In genomic region chr11:4626207-4627105, GRCh38 we compare ENCODE assay signal across 9 cellular contexts. TPM values are rescaled to one million over a fixed set of nuclear protein-coding genes. Genes with fewer than 3 reads are reported as not detected.
DNase-seq lines count a peak whose midpoint lies in the region; ATAC-seq and TF ChIP-seq lines count a peak whose summit lies in the region.
"Had no signal": no experiment of that assay in that cellular context is flagged by ENCODE, and none has a peak within 500 bp of the region (broad histone marks: within the 10 kb centered on the region; RNA-seq: fewer than 3 reads in every experiment).

No MANE protein-coding gene starts in this region.

- H3K27ac ChIP-seq in ovary = no peak overlapping the region

- peaks cover 54% of the 10 kb centered on the region for H3K27me3 Mint-ChIP-seq in activated T-cell treated with anti-CD3 and anti-CD28 coated beads, Interleukin-2, amount 50 U/mL, for 24 hours
- peaks cover 38% of the 10 kb centered on the region for H3K27me3 Mint-ChIP-seq in activated CD4-positive, alpha-beta T cell treated with anti-CD3 and anti-CD28 coated beads for 36 hours

- peak; percentile 27 for DNase-seq in activated T-cell treated with anti-CD3 and anti-CD28 coated beads for 48 hours (ENCODE audit: low read depth)
- no peak for DNase-seq in activated T-cell treated with anti-CD3 and anti-CD28 coated beads, Interleukin-2, amount 50 U/mL, for 24 hours
- peak; percentile 72 for DNase-seq in NCI-H460 (ENCODE audit: extremely low read depth, low read depth)
- DNase-seq in activated CD4-positive, alpha-beta T cell treated with anti-CD3 and anti-CD28 coated beads for 36 hours = peak; percentile 81
- peak; percentile 83 for DNase-seq in fibroblast of mammary gland (ENCODE audit: low read depth)
- DNase-seq in ovary = peak; percentile 52 to 67 (median 63)

- intact Hi-C loops in activated CD4-positive, alpha-beta T cell treated with anti-CD3 and anti-CD28 coated beads for 36 hours (cut with DNase I, micrococcal nuclease) = loop anchor here in 1 of 2 experiments (1.0 kb wide), 1 partner anchor 754 kb away; no protein-coding TSS in a partner anchor
- intact Hi-C loops in ovary (cut with DNase I) = loop anchor here in 1 of 4 donors (10.0 kb wide), 1 partner anchor 378 kb away; no protein-coding TSS in a partner anchor

- TF ChIP-seq CTCF in fibroblast of mammary gland (conservative IDR thresholded peaks at IDR 0.05; ENCODE audit: control insufficient read depth, insufficient read depth, low read depth, low read length) = peak; percentile 69
- TF ChIP-seq CTCF in ovary (IDR thresholded peaks at IDR 0.05) = peak; percentile 33 to 50 (median 34)

- WGBS in ovary, 3 donors = 26 to 32% (median 30%) methylated on average over 15 of the region's 15 CpGs

- peaks cover 3% of the 10 kb centered on the region for H3K36me3 Mint-ChIP-seq in activated T-cell treated with anti-CD3 and anti-CD28 coated beads, Interleukin-2, amount 50 U/mL, for 24 hours (ENCODE audit: low read depth)
- no peaks in the 10 kb centered on the region for H3K36me3 Mint-ChIP-seq in activated CD4-positive, alpha-beta T cell treated with anti-CD3 and anti-CD28 coated beads for 36 hours (ENCODE audit: low read depth)

- no peaks in the 10 kb centered on the region for H3K9me3 ChIP-seq in ovary

- H3K36me3 ChIP-seq in ovary = no peaks in the 10 kb centered on the region

- H3K4me1 ChIP-seq in ovary (ENCODE audit: insufficient read depth) = no peaks in the 10 kb centered on the region

- H3K4me3 ChIP-seq in fibroblast of mammary gland (ENCODE audit: control insufficient read depth, low read depth, low read length) = no peak overlapping the region
- H3K4me3 ChIP-seq in ovary = no peak overlapping the region

- no peaks in the 10 kb centered on the region for H3K4me1 Mint-ChIP-seq in activated T-cell treated with anti-CD3 and anti-CD28 coated beads, Interleukin-2, amount 50 U/mL, for 24 hours (ENCODE audit: low read depth)
- H3K4me1 Mint-ChIP-seq in activated CD4-positive, alpha-beta T cell treated with anti-CD3 and anti-CD28 coated beads for 36 hours = no peaks in the 10 kb centered on the region

- no peak for TF ChIP-seq EP300 in ovary (IDR thresholded peaks at IDR 0.05)

- ATAC-seq in HG03439 (IDR thresholded peaks at IDR 0.05; ENCODE audit: unreplicated experiment) = peak; percentile 66
- ATAC-seq in activated CD4-positive, alpha-beta T cell treated with anti-CD3 and anti-CD28 coated beads for 36 hours = peak; percentile 42
- ATAC-seq in GM19324 (IDR thresholded peaks at IDR 0.05; ENCODE audit: low FRiP score, unreplicated experiment) = no peak

- no peak overlapping the region for H3K27ac Mint-ChIP-seq in activated T-cell treated with anti-CD3 and anti-CD28 coated beads, Interleukin-2, amount 50 U/mL, for 24 hours
- no peak overlapping the region for H3K27ac Mint-ChIP-seq in activated CD4-positive, alpha-beta T cell treated with anti-CD3 and anti-CD28 coated beads for 36 hours
- H3K27ac Mint-ChIP-seq: dendritic cell treated with granulocyte-macrophage colony-stimulating factor and Interleukin-4, amounts not matched to agents 40 ng/mL and 50 ng/mL, for 4 days had no signal

- POLR2A ChIA-PET in activated CD4-positive, alpha-beta T cell treated with anti-CD3 and anti-CD28 coated beads for 36 hours (lab: Charles Lee) = no interaction called here

- CTCF ChIA-PET in activated CD4-positive, alpha-beta T cell treated with anti-CD3 and anti-CD28 coated beads for 36 hours (lab: Charles Lee) = interaction anchor here (0.7 to 5.6 kb wide), 10 partner anchors 11 to 754 kb away, joined by 3 to 44 read pairs (median 4); partner anchors contain the start of genes OR51D1 and TRIM68

- H3K27me3 ChIP-seq in ovary = no peaks in the 10 kb centered on the region

- no peak for TF ChIP-seq POLR2A in ovary (IDR thresholded peaks at IDR 0.05)

- no peak overlapping the region for H3K4me3 Mint-ChIP-seq in activated T-cell treated with anti-CD3 and anti-CD28 coated beads, Interleukin-2, amount 50 U/mL, for 24 hours
- no peak overlapping the region for H3K4me3 Mint-ChIP-seq in activated CD4-positive, alpha-beta T cell treated with anti-CD3 and anti-CD28 coated beads for 36 hours
- H3K4me3 Mint-ChIP-seq: dendritic cell treated with granulocyte-macrophage colony-stimulating factor and Interleukin-4, amounts not matched to agents 40 ng/mL and 50 ng/mL, for 4 days had no signal

- peaks cover 17% of the 10 kb centered on the region for H3K9me3 Mint-ChIP-seq in activated T-cell treated with anti-CD3 and anti-CD28 coated beads, Interleukin-2, amount 50 U/mL, for 24 hours
- H3K9me3 Mint-ChIP-seq in activated CD4-positive, alpha-beta T cell treated with anti-CD3 and anti-CD28 coated beads for 36 hours (ENCODE audit: low read depth) = peaks cover 9% of the 10 kb centered on the region

RNA-seq across cellular contexts. Expression of gene OR51D1, which starts 10.8 kb away (rescaled TPM):
- not detected in 2 replicates for total RNA-seq in NCI-H460 (2014; rRNA removed; shearing (Covaris generic))
- polyA plus RNA-seq in NCI-H460 (2014; cell fraction: nucleus; rRNA removed) = not detected in 2 replicates
- total RNA-seq in activated CD4-positive, alpha-beta T cell treated with anti-CD3 and anti-CD28 coated beads for 36 hours = not detected
- not detected for total RNA-seq in ovary
- not detected for polyA plus RNA-seq in ovary

RNA-seq across cellular contexts. Expression of gene OR51E1, which starts 17.3 kb away (rescaled TPM):
- not detected in 2 replicates for total RNA-seq in NCI-H460 (2014; rRNA removed; shearing (Covaris generic))
- polyA plus RNA-seq in NCI-H460 (2014; cell fraction: nucleus; rRNA removed) = not detected in 2 replicates
- not detected for total RNA-seq in activated CD4-positive, alpha-beta T cell treated with anti-CD3 and anti-CD28 coated beads for 36 hours
- total RNA-seq in ovary = 1 to 10 TPM in 1 of 7 donors, under 1 TPM in 5, not detected in 1; 0.12 to 1.4 (median 0.27) TPM
- 1 to 10 TPM; 1.6 to 3.5 TPM for polyA plus RNA-seq in ovary

RNA-seq across cellular contexts. Expression of gene TRIM68, which starts 18.4 kb away (rescaled TPM):
- total RNA-seq in NCI-H460 (2014; rRNA removed; shearing (Covaris generic)) = 4.3 and 6.1 TPM in 2 replicates
- polyA plus RNA-seq in NCI-H460 (2014; cell fraction: nucleus; rRNA removed) = 4.2 and 7.9 TPM in 2 replicates
- total RNA-seq in activated CD4-positive, alpha-beta T cell treated with anti-CD3 and anti-CD28 coated beads for 36 hours = 1 to 10 TPM; 8.9 to 9.2 TPM
- 10 to 100 TPM; 13.2 to 18.7 (median 16.1) TPM for total RNA-seq in ovary
- 10 to 100 TPM; 14.1 to 19.9 TPM for polyA plus RNA-seq in ovary

RNA-seq across cellular contexts. Expression of gene OR52I1, which starts 32.6 kb away (rescaled TPM):
- not detected in 2 replicates for total RNA-seq in NCI-H460 (2014; rRNA removed; shearing (Covaris generic))
- not detected in 2 replicates for polyA plus RNA-seq in NCI-H460 (2014; cell fraction: nucleus; rRNA removed)
- total RNA-seq in activated CD4-positive, alpha-beta T cell treated with anti-CD3 and anti-CD28 coated beads for 36 hours = not detected
- not detected for total RNA-seq in ovary
- not detected for polyA plus RNA-seq in ovary

RNA-seq across cellular contexts. Expression of gene OR52I2, which starts 44.9 kb away (rescaled TPM):
- not detected in 2 replicates for total RNA-seq in NCI-H460 (2014; rRNA removed; shearing (Covaris generic))
- polyA plus RNA-seq in NCI-H460 (2014; cell fraction: nucleus; rRNA removed) = not detected in 2 replicates
- not detected for total RNA-seq in activated CD4-positive, alpha-beta T cell treated with anti-CD3 and anti-CD28 coated beads for 36 hours
- not detected for total RNA-seq in ovary
- not detected for polyA plus RNA-seq in ovary
